Comparison of ENCODE assay signal across 6 cellular contexts in the genomic region with DNA sequence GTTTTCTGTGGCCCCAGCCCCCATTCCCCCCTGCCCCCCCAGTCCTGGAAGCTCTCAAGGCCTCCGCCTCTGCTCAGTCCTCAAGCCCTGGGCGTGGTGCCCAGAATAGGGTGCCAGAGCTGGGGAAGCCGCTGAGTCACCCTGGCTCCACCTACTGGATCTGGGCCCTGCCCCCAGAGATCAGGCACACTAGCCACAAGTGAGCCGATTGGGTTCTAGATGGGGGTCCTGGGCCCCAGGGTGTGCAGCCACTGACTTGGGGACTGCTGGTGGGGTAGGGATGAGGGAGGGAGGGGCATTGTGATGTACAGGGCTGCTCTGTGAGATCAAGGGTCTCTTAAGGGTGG. TPM values are rescaled to one million over a fixed set of nuclear protein-coding genes. Genes with fewer than 3 reads are reported as not detected.
A peak's percentile ranks its signal among the peaks of the same experiment; 100 is the strongest.
DNase-seq lines count a peak whose midpoint lies in the region; ATAC-seq and TF ChIP-seq lines count a peak whose summit lies in the region.

No MANE protein-coding gene starts in this region.

- peak overlapping the region; percentile 27 for H3K4me3 ChIP-seq in AG09309 (ENCODE audit: control insufficient read depth, low read depth, low read length)
- no peak overlapping the region for H3K4me3 ChIP-seq in lower leg skin (ENCODE audit: low read depth, poor library complexity, severe bottlenecking)

- DNase-seq in AG09309 (ENCODE audit: low read depth) (peak; percentile 89), NCI-H1694 treated with DMSO at 0.1 percent for 48 hours (lab: John Stamatoyannopoulos, UW) (peak; percentile 69), amniotic stem cell (lab: John Stamatoyannopoulos, UW) (peak; percentile 95), lower leg skin (ENCODE audit: low spot score in 2 of 2) (peak; percentile 96 to 99)

- intact Hi-C loops in lower leg skin (cut with DNase I; ENCODE audit: low total_unique reads), result no loop called here

- ATAC-seq in GM21423 (IDR thresholded peaks at IDR 0.05; ENCODE audit: unreplicated experiment) (no peak), GM18873 (IDR thresholded peaks at IDR 0.05; ENCODE audit: low FRiP score, unreplicated experiment) (no peak)

- TF ChIP-seq CTCF in AG09309 (IDR thresholded peaks at IDR 0.05; ENCODE audit: control insufficient read depth, insufficient read depth, low read depth, low read length, missing control alignments), result no peak
- no peak for TF ChIP-seq CTCF in lower leg skin (IDR thresholded peaks at IDR 0.05)

- TF ChIP-seq POLR2A in lower leg skin (IDR thresholded peaks at IDR 0.05), result no peak

- 0% methylated on average over 1 to 3 of the region's 4 CpGs for WGBS in lower leg skin, 2 donors

RNA-seq across cellular contexts. Expression of a gene that starts 5.7 kb away (rescaled TPM):
- total RNA-seq in lower leg skin, result 100 to 1,000 TPM; 418 to 445 (median 433) TPM

RNA-seq across cellular contexts. Expression of a gene that starts 17.3 kb away (rescaled TPM):
- total RNA-seq in lower leg skin, result 10 to 100 TPM; 60.3 to 81.7 (median 66.9) TPM

RNA-seq across cellular contexts. Expression of a gene that starts 21.0 kb away (rescaled TPM):
- 100 to 1,000 TPM; 194 to 263 (median 211) TPM for total RNA-seq in lower leg skin

RNA-seq across cellular contexts. Expression of a gene that starts 41.3 kb away (rescaled TPM):
- 1 to 10 TPM; 1.7 to 6.0 (median 4.0) TPM for total RNA-seq in lower leg skin

RNA-seq across cellular contexts. Expression of a gene that starts 41.4 kb away (rescaled TPM):
- 10 to 100 TPM; 54.7 to 95.9 (median 66.8) TPM for total RNA-seq in lower leg skin
